ENCODE assay signal across 8 cellular contexts in genomic region chr17:39634384-39634871, GRCh38. TPM values are rescaled to one million over a fixed set of nuclear protein-coding genes. Genes with fewer than 3 reads are reported as not detected.
DNase-seq lines count a peak whose midpoint lies in the region; ATAC-seq, FAIRE-seq and TF ChIP-seq lines count a peak whose summit lies in the region.

No MANE protein-coding gene starts in this region.

- H3K27me3 ChIP-seq in lung (ENCODE audit: control insufficient read depth, insufficient read depth) = no peaks in the 10 kb centered on the region

- H3K27ac ChIP-seq in lung (ENCODE audit: low read depth in 1 of 2, low read length in 1 of 2) = no peak overlapping the region

- peak; percentile 56 for TF ChIP-seq CTCF in lung (IDR thresholded peaks at IDR 0.05; ENCODE audit: control extremely low read depth, extremely low read depth)

- WGBS in lung, 2 donors = 50 to 56% methylated on average over 2 of the region's 2 CpGs

- in situ Hi-C loops in T47D (cut with HindIII; ENCODE audit: low pct_unique_long_range_greater_than_20kb, low sequenced_read_pairs) = no loop called here

- DNase-seq in AG20443 (ENCODE audit: low spot score) (peak; percentile 68), GM03348 (ENCODE audit: low spot score) (peak; percentile 80), NCI-H2227 (lab: John Stamatoyannopoulos, UW; ENCODE audit: unreplicated experiment) (peak; percentile 61), T47D (ENCODE audit: low read depth in 1 of 2, low spot score in 1 of 2) (peak; percentile 47 to 63), lung (ENCODE audit: low spot score) (no peak), GM12892 (ENCODE audit: insufficient read length) (no peak), GM12891 (ENCODE audit: insufficient read length, low spot score) (no peak)

- peaks cover 10 to 18% of the 10 kb centered on the region in 2 donors for H3K4me1 ChIP-seq in lung (ENCODE audit: control insufficient read depth in 2 of 2, insufficient read depth in 2 of 2, low read length in 2 of 2)

- H3K36me3 ChIP-seq in lung (ENCODE audit: control insufficient read depth in 2 of 2, insufficient read depth in 2 of 2, low read length in 2 of 2) = no peaks in the 10 kb centered on the region

- no peak overlapping the region for H3K4me3 ChIP-seq in lung

- TF ChIP-seq POLR2A in GM12892 (IDR thresholded peaks at IDR 0.05; ENCODE audit: low read depth, low read length) (no peak), GM12891 (IDR thresholded peaks at IDR 0.05; ENCODE audit: low read depth, low read length) (no peak)

- ATAC-seq in lung (ENCODE audit: insufficient read depth, low FRiP score) (no peak), HG03378 (IDR thresholded peaks at IDR 0.05; ENCODE audit: unreplicated experiment) (no peak)

- H3K9me3 ChIP-seq in lung (ENCODE audit: control insufficient read depth in 2 of 2, insufficient read depth in 1 of 2, low read length in 1 of 2) = no peaks in the 10 kb centered on the region

- no peak for FAIRE-seq in GM12892 (lab: Jason Lieb, UNC)
- FAIRE-seq in GM12891 (lab: Jason Lieb, UNC) = no peak

TF ChIP-seq in GM12891, 5 proteins besides CTCF, POLR2A, EP300 and RAD21:
- TF ChIP-seq PAX5 (IDR thresholded peaks at IDR 0.05; ENCODE audit: insufficient read depth, low read length, severe bottlenecking) (no peak), POLR2AphosphoS5 (IDR thresholded peaks at IDR 0.05; ENCODE audit: low read depth, low read length) (no peak), TAF1 (IDR thresholded peaks at IDR 0.05; ENCODE audit: low read depth, low read length) (no peak), POU2F2 (IDR thresholded peaks at IDR 0.05; ENCODE audit: low read depth, low read length) (no peak), SPI1 (IDR thresholded peaks at IDR 0.05; ENCODE audit: low read depth, low read length) (no peak)

RNA-seq across cellular contexts. Expression of gene STARD3, which starts 2.5 kb away (rescaled TPM):
- 10 to 100 TPM; 27.4 to 63.4 TPM for total RNA-seq in lung
- polyA plus RNA-seq in lung = 10 to 100 TPM; 66.3 to 79.7 TPM
- polyA plus RNA-seq in GM12892 (2012; ENCODE audit: missing spikeins) = 14.4 TPM
- 28.1 TPM for polyA plus RNA-seq in GM12891 (2012; ENCODE audit: low read depth, missing spikeins)

RNA-seq across cellular contexts. Expression of gene PPP1R1B, which starts 7.7 kb away (rescaled TPM):
- total RNA-seq in lung = 10 to 100 TPM; 21.3 to 22.9 TPM
- polyA plus RNA-seq in lung = 10 to 100 TPM; 26.7 to 36.4 TPM
- not detected for polyA plus RNA-seq in GM12892 (2012; ENCODE audit: missing spikeins)
- polyA plus RNA-seq in GM12891 (2012; ENCODE audit: low read depth, missing spikeins) = not detected

RNA-seq across cellular contexts. Expression of gene NEUROD2, which starts 26.7 kb away (rescaled TPM):
- not detected for total RNA-seq in lung
- polyA plus RNA-seq in lung = under 1 TPM in 1 of 2 donors, not detected in 1; 0.04 TPM
- 0.04 TPM for polyA plus RNA-seq in GM12892 (2012; ENCODE audit: missing spikeins)
- 0.05 TPM for polyA plus RNA-seq in GM12891 (2012; ENCODE audit: low read depth, missing spikeins)

RNA-seq across cellular contexts. Expression of gene TCAP, which starts 30.7 kb away (rescaled TPM):
- 1 to 10 TPM in 1 of 2 donors, under 1 TPM in 1; 0.82 to 1.3 TPM for total RNA-seq in lung
- 1 to 10 TPM; 1.2 to 1.4 TPM for polyA plus RNA-seq in lung
- 0.19 TPM for polyA plus RNA-seq in GM12892 (2012; ENCODE audit: missing spikeins)
- 0.53 TPM for polyA plus RNA-seq in GM12891 (2012; ENCODE audit: low read depth, missing spikeins)

RNA-seq across cellular contexts. Expression of gene PNMT, which starts 33.8 kb away (rescaled TPM):
- total RNA-seq in lung = 1 to 10 TPM; 1.9 to 4.3 TPM
- 1 to 10 TPM; 2.9 to 4.1 TPM for polyA plus RNA-seq in lung
- not detected for polyA plus RNA-seq in GM12892 (2012; ENCODE audit: missing spikeins)
- polyA plus RNA-seq in GM12891 (2012; ENCODE audit: low read depth, missing spikeins) = not detected

Comparison
In these comparisons a context has a peak if more than half of its experiments do, and no peak if none do; other contexts are left out.
1. DNase-seq: peak in AG20443 (single experiment), GM03348 (single experiment), NCI-H2227 (single experiment) and T47D (2 of 2); none in lung (single experiment), GM12892 (single experiment) and GM12891 (single experiment).